ENCODE assay signal across 24 cellular contexts in the genomic region with DNA sequence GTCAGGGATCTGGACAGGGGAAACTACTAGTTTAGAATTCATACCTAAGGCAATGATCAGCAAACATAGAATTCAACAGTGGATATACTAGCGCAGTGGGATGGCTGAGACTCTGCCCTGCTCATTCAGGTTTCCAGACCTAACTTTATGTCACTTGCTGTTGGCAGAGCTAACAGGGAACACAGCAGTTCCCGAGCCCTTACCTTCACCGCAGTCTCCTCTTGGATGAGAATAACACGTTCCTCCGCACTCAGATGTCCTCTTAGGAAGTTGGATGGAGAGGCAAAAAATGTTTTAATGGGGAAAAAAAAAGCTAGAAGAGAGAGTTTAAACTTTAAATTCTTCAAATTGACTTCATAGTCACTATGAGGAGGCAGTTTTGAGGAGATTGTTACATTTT.
"Had no signal": no experiment of that assay in that cellular context is flagged by ENCODE, and none has a peak within 500 bp of the region (broad histone marks: within the 10 kb centered on the region; RNA-seq: fewer than 3 reads in every experiment).

No MANE protein-coding gene starts in this region.

- H3K9ac ChIP-seq: SK-N-SH had no signal

- H3K36me3 ChIP-seq: MG63 had no signal

- H3K9me3 ChIP-seq: MG63, SK-N-SH had no signal

- DNase-seq: IMR-90; Karpas-422; KG1; MG63; NCI-H1092; NCI-H1105 treated with DMSO at 0.1 percent for 48 hours; NCI-H1436; NCI-H187; NCI-H2029; NCI-H2081 treated with DMSO at 0.1 percent for 48 hours; NCI-H2171; NCI-H226; NCI-H446; NCI-H510A; NCI-H524 treated with DMSO at 0.1 percent for 48 hours; NCI-H69; NCI-H774; NK-92 treated with Interleukin-12 subunit alpha and Interleukin-12 subunit beta, amount 100 ng/mL, for 24 hours; PC-3; SHP77; SK-N-SH had no signal

- H3K9me2 ChIP-seq: SK-N-SH had no signal

- H3K4me2 ChIP-seq: SK-N-SH had no signal

- FAIRE-seq: HepG2 had no signal

- H3K27ac ChIP-seq: RWPE1 had no signal

- H3K4me3 ChIP-seq: MG63 had no signal

- ATAC-seq: HepG2, Panc1, PC-3 had no signal
